ENCODE assay signal across 9 cellular contexts in genomic region chr18:74499633-74500032, GRCh38. TPM values are rescaled to one million over a fixed set of nuclear protein-coding genes. Genes with fewer than 3 reads are reported as not detected.
DNase-seq lines count a peak whose midpoint lies in the region; ATAC-seq and TF ChIP-seq lines count a peak whose summit lies in the region.
"Had no signal": no experiment of that assay in that cellular context is flagged by ENCODE, and none has a peak within 500 bp of the region (broad histone marks: within the 10 kb centered on the region; RNA-seq: fewer than 3 reads in every experiment).

No MANE protein-coding gene starts in this region.

- peak overlapping the region; percentile 89 for H3K27ac Mint-ChIP-seq in GM23338

- no peaks in the 10 kb centered on the region for H3K27me3 ChIP-seq in GM06990 (replicated peaks; ENCODE audit: control insufficient read depth, insufficient read depth, low read length)
- no peaks in the 10 kb centered on the region for H3K27me3 ChIP-seq in GM23338 (ENCODE audit: insufficient read depth)
- no peaks in the 10 kb centered on the region; the same call in 1 of the 2 replicates for H3K27me3 ChIP-seq in MG63
- H3K27me3 ChIP-seq in osteoblast (ENCODE audit: insufficient read depth, low read length): no peaks in the 10 kb centered on the region

- peaks cover 6% of the 10 kb centered on the region for H3K27me3 Mint-ChIP-seq in GM23338 (ENCODE audit: insufficient read depth, low read depth, poor library complexity)

- H3K4me1 ChIP-seq in GM23338 (ENCODE audit: insufficient read depth) (peaks cover 12% of the 10 kb centered on the region), osteoblast (ENCODE audit: insufficient read depth, low read length) (peaks cover 24% of the 10 kb centered on the region)

- H3F3A ChIP-seq in GM23338 (replicated peaks; ENCODE audit: low read depth): no peaks in the 10 kb centered on the region

- H4K20me1 ChIP-seq in GM23338 (replicated peaks; ENCODE audit: insufficient read depth) (peaks cover 21% of the 10 kb centered on the region), osteoblast (ENCODE audit: insufficient read depth, low read length) (peaks cover 3% of the 10 kb centered on the region)

- ATAC-seq in GM23338: no peak

- H3K79me2 ChIP-seq in GM23338 (replicated peaks; ENCODE audit: insufficient read depth): peaks cover 46% of the 10 kb centered on the region
- peaks cover 32% of the 10 kb centered on the region for H3K79me2 ChIP-seq in osteoblast (ENCODE audit: insufficient read depth, low read length)

- H2AFZ ChIP-seq in GM23338 (no peak overlapping the region), osteoblast (ENCODE audit: low read length) (peak overlapping the region; percentile 9)

- H3K4me1 Mint-ChIP-seq in GM23338: peaks cover 34% of the 10 kb centered on the region

- H3K4me3 ChIP-seq in GM06990 (replicated peaks; ENCODE audit: low read depth, low read length) (peak overlapping the region; percentile 73), GM23338 (no peak overlapping the region), MG63 (peak overlapping the region; percentile 40), fibroblast of mammary gland (ENCODE audit: control insufficient read depth, low read depth, low read length) (peak overlapping the region; percentile 34), osteoblast (ENCODE audit: insufficient read depth, low read length) (peak overlapping the region; percentile 50)

- H3K27ac ChIP-seq in GM23338 (ENCODE audit: low read depth) (no peak overlapping the region), osteoblast (ENCODE audit: low read depth, low read length) (no peak overlapping the region)

- peaks cover 7% of the 10 kb centered on the region for H3K36me3 ChIP-seq in GM06990 (ENCODE audit: control insufficient read depth, insufficient read depth, low read length)
- H3K36me3 ChIP-seq in GM23338 (ENCODE audit: insufficient read depth): peaks cover 31% of the 10 kb centered on the region
- H3K36me3 ChIP-seq in MG63: peaks cover 31% of the 10 kb centered on the region
- peaks cover 26% of the 10 kb centered on the region for H3K36me3 ChIP-seq in osteoblast (ENCODE audit: insufficient read depth, low read length)

- peaks cover 64% of the 10 kb centered on the region for H3K36me3 Mint-ChIP-seq in GM23338 (ENCODE audit: low read depth)

- TF ChIP-seq CTCF in GM06990 (IDR thresholded peaks at IDR 0.05; ENCODE audit: insufficient read depth, low read length, poor library complexity, severe bottlenecking) (no peak), GM23338 (conservative IDR thresholded peaks at IDR 0.05; ENCODE audit: low read depth in 2 of 2) (no peak), fibroblast of mammary gland (conservative IDR thresholded peaks at IDR 0.05; ENCODE audit: control insufficient read depth, insufficient read depth, low read depth, low read length) (no peak), osteoblast (IDR thresholded peaks at IDR 0.05; ENCODE audit: extremely low read depth, low read depth, low read length) (no peak)

- H3K4me3 Mint-ChIP-seq in GM23338: peak overlapping the region; percentile 46

- no peaks in the 10 kb centered on the region for H3K9me3 Mint-ChIP-seq in GM23338

- no peaks in the 10 kb centered on the region for H3K9me2 ChIP-seq in GM23338 (ENCODE audit: insufficient read depth)

- peak; percentile 57 for DNase-seq in GM06990 (ENCODE audit: extremely low read depth, insufficient read length)
- DNase-seq in GM23338 (ENCODE audit: low spot score): no peak
- peak; percentile 65 for DNase-seq in MG63
- peak; percentile 22 for DNase-seq in activated T-cell treated with anti-CD3 and anti-CD28 coated beads for 4 hours
- DNase-seq in fibroblast of mammary gland (ENCODE audit: low read depth): peak; percentile 74
- peak; percentile 73 for DNase-seq in osteoblast (ENCODE audit: insufficient read length, low spot score, missing footprints)
- DNase-seq in NCI-H446 treated with DMSO at 0.1 percent for 48 hours (lab: John Stamatoyannopoulos, UW): no peak
- DNase-seq in DMS 273 (lab: John Stamatoyannopoulos, UW; ENCODE audit: unreplicated experiment): no peak

- peak overlapping the region; percentile 91; the same call in 1 of the 2 replicates for H3K4me2 ChIP-seq in GM23338
- peak overlapping the region; percentile 59 for H3K4me2 ChIP-seq in osteoblast (ENCODE audit: insufficient read depth, low read length)

- H3K9me3 ChIP-seq in MG63 (no peaks in the 10 kb centered on the region), osteoblast (ENCODE audit: low read depth, low read length) (no peaks in the 10 kb centered on the region)

TF ChIP-seq in GM23338, 12 proteins besides CTCF, POLR2A, EP300 and RAD21 (continues in another document):
- TF ChIP-seq POLR2AphosphoS5 (IDR thresholded peaks at IDR 0.05; ENCODE audit: low read depth) (no peak), CREB1 (CRISPR knock-in tag; IDR thresholded peaks at IDR 0.05; ENCODE audit: low read depth) (no peak), ZNF331 (CRISPR knock-in tag; IDR thresholded peaks at IDR 0.05; ENCODE audit: low read depth) (no peak), REST (IDR thresholded peaks at IDR 0.05; ENCODE audit: unreplicated experiment) (no peak), EZH2 (IDR thresholded peaks at IDR 0.05; ENCODE audit: low read depth, unreplicated experiment) (no peak), STAT1 (IDR thresholded peaks at IDR 0.05; ENCODE audit: unreplicated experiment) (no peak), EZH2phosphoT487 (IDR thresholded peaks at IDR 0.05; ENCODE audit: unreplicated experiment) (no peak), NANOG (IDR thresholded peaks at IDR 0.05; ENCODE audit: borderline replicate concordance) (no peak), ETS1 (IDR thresholded peaks at IDR 0.05) (no peak), JUNB (IDR thresholded peaks at IDR 0.05; ENCODE audit: unreplicated experiment) (no peak)

RNA-seq across cellular contexts. Expression of gene CNDP2, which starts 3.5 kb away (rescaled TPM):
- 172 and 175 TPM in 2 replicates for total RNA-seq in GM23338 (2014; rRNA removed; shearing (Covaris generic))
- 116 and 117 TPM in 2 replicates for polyA plus RNA-seq in GM23338 (2016; fragmentation: Nextera tagmentation; extraction: Ambion mirVana)
- total RNA-seq in MG63 (2014; rRNA removed; shearing (Covaris generic); ENCODE audit: low replicate concordance): 26.7 and 38.8 TPM in 2 replicates
- 25.3 and 27.7 TPM in 2 replicates for total RNA-seq in osteoblast

RNA-seq across cellular contexts. Expression of gene CNDP1, which starts 34.7 kb away (rescaled TPM):
- 0.03 TPM in 1 of 2 replicates, not detected in the other for total RNA-seq in GM23338 (2014; rRNA removed; shearing (Covaris generic))
- 0.11 TPM in 1 of 2 replicates, not detected in the other for polyA plus RNA-seq in GM23338 (2016; fragmentation: Nextera tagmentation; extraction: Ambion mirVana)
- total RNA-seq in MG63 (2014; rRNA removed; shearing (Covaris generic); ENCODE audit: low replicate concordance): not detected in 2 replicates
- total RNA-seq in osteoblast: not detected in 2 replicates

RNA-seq across cellular contexts. Expression of gene DIPK1C, which starts 42.5 kb away (rescaled TPM):
- total RNA-seq in GM23338 (2014; rRNA removed; shearing (Covaris generic)): 0.07 TPM in 1 of 2 replicates, not detected in the other
- not detected in 2 replicates for polyA plus RNA-seq in GM23338 (2016; fragmentation: Nextera tagmentation; extraction: Ambion mirVana)
- 0.30 TPM in 1 of 2 replicates, not detected in the other for total RNA-seq in MG63 (2014; rRNA removed; shearing (Covaris generic); ENCODE audit: low replicate concordance)
- total RNA-seq in osteoblast: not detected in 2 replicates
- total RNA-seq: subcutaneous adipose tissue had no signal

Comparison
In these comparisons a context has a peak if more than half of its experiments do, and no peak if none do; other contexts are left out.
1. DNase-seq: peak in GM06990 (single experiment), MG63 (single experiment), activated T-cell treated with anti-CD3 and anti-CD28 coated beads for 4 hours (single experiment), fibroblast of mammary gland (single experiment) and osteoblast (single experiment); none in GM23338 (single experiment), NCI-H446 treated with DMSO at 0.1 percent for 48 hours (single experiment) and DMS 273 (single experiment).